Comparison of ENCODE assay signal across 8 cellular contexts in genomic region chr7:25603427-25603740, GRCh38.
DNase-seq lines count a peak whose midpoint lies in the region; ATAC-seq and TF ChIP-seq lines count a peak whose summit lies in the region.
"Not testable (repeated sequence)": the region's sequence is repeated elsewhere in the genome, so short reads cannot be mapped to it uniquely, and the experiment has no call there.

No MANE protein-coding gene starts in this region.

- H3K36me3 ChIP-seq in BLaER1; HUES64 (ENCODE audit: insufficient read depth, low read length); endodermal cell (ENCODE audit: control insufficient read depth, insufficient read depth, low read length); neuron (ENCODE audit: insufficient read depth, low read length): not testable (repeated sequence)

- CTCF ChIA-PET in activated B cell treated with CpG ODN at 0.5 μM for 24 hours (lab: Charles Lee): not testable (repeated sequence)

- H2AFZ ChIP-seq in neuron (ENCODE audit: low read depth, low read length): not testable (repeated sequence)

- not testable (repeated sequence) for H3K9me3 ChIP-seq in BLaER1; HUES64 (ENCODE audit: insufficient read depth, low read depth, low read length); endodermal cell (ENCODE audit: control insufficient read depth, low read length); neuron (ENCODE audit: low read length)

- not testable (repeated sequence) for H3K4me1 Mint-ChIP-seq in activated B cell treated with CpG ODN at 0.5 μM for 24 hours; activated naive CD8-positive, alpha-beta T cell treated with anti-CD3 and anti-CD28 coated beads for 36 hours; endodermal cell; immature natural killer cell; stimulated activated naive CD8-positive, alpha-beta T cell treated with anti-CD3 and anti-CD28 coated beads, Interleukin-15, amount 100 ng/mL, for 72 hours

- not testable (repeated sequence) for DNase-seq in activated B cell treated with CpG ODN at 0.5 μM for 24 hours; activated naive CD8-positive, alpha-beta T cell treated with anti-CD3 and anti-CD28 coated beads for 36 hours; endodermal cell; immature natural killer cell
- peak in 1 of 2 donors; percentile 16 for DNase-seq in stimulated activated naive CD8-positive, alpha-beta T cell treated with anti-CD3 and anti-CD28 coated beads, Interleukin-15, amount 100 ng/mL, for 72 hours

- WGBS in HUES64: no CpG with 5 or more reads among the region's 9 CpGs
- WGBS in endodermal cell (ENCODE audit: insufficient coverage in 1 of 2, insufficient read length in 1 of 2), 2 experiments: no CpG with 5 or more reads among the region's 9 CpGs

- not testable (repeated sequence) for H3K27ac Mint-ChIP-seq in activated B cell treated with CpG ODN at 0.5 μM for 24 hours; activated naive CD8-positive, alpha-beta T cell treated with anti-CD3 and anti-CD28 coated beads for 36 hours; immature natural killer cell; stimulated activated naive CD8-positive, alpha-beta T cell treated with anti-CD3 and anti-CD28 coated beads, Interleukin-15, amount 100 ng/mL, for 72 hours
- peak overlapping the region; percentile 94 for H3K27ac Mint-ChIP-seq in endodermal cell

- not testable (repeated sequence) for TF ChIP-seq CTCF in activated B cell treated with CpG ODN at 0.5 μM for 24 hours (IDR thresholded peaks at IDR 0.05); endodermal cell (conservative IDR thresholded peaks at IDR 0.05)

- intact Hi-C loops in activated B cell treated with CpG ODN at 0.5 μM for 24 hours (cut with micrococcal nuclease): not testable (repeated sequence)

- not testable (repeated sequence) for H3K4me2 ChIP-seq in BLaER1

- not testable (repeated sequence) for H3K9ac ChIP-seq in BLaER1; endodermal cell (ENCODE audit: extremely low read depth, low read length, poor library complexity, severe bottlenecking)
- H3K9ac ChIP-seq in HUES64 (ENCODE audit: low read depth, low read length): peak overlapping the region; percentile 76

- not testable (repeated sequence) for H3K27me3 Mint-ChIP-seq in activated B cell treated with CpG ODN at 0.5 μM for 24 hours; activated naive CD8-positive, alpha-beta T cell treated with anti-CD3 and anti-CD28 coated beads for 36 hours; endodermal cell (ENCODE audit: insufficient read depth); immature natural killer cell (ENCODE audit: low read depth in 3 of 3); stimulated activated naive CD8-positive, alpha-beta T cell treated with anti-CD3 and anti-CD28 coated beads, Interleukin-15, amount 100 ng/mL, for 72 hours

- not testable (repeated sequence) for H4K20me1 ChIP-seq in BLaER1

- ATAC-seq in activated B cell treated with CpG ODN at 0.5 μM for 24 hours (ENCODE audit: low read depth); stimulated activated naive CD8-positive, alpha-beta T cell treated with anti-CD3 and anti-CD28 coated beads, Interleukin-15, amount 100 ng/mL, for 72 hours: not testable (repeated sequence)

- not testable (repeated sequence) for H3K27me3 ChIP-seq in BLaER1; HUES64 (ENCODE audit: insufficient read depth, low read length); endodermal cell (ENCODE audit: control insufficient read depth, insufficient read depth, low read length, poor library complexity, severe bottlenecking); neuron (ENCODE audit: insufficient read depth, low read length)

- POLR2A ChIA-PET in activated B cell treated with CpG ODN at 0.5 μM for 24 hours (lab: Charles Lee): not testable (repeated sequence)

- H3K9me3 Mint-ChIP-seq in activated B cell treated with CpG ODN at 0.5 μM for 24 hours; activated naive CD8-positive, alpha-beta T cell treated with anti-CD3 and anti-CD28 coated beads for 36 hours; endodermal cell; immature natural killer cell; stimulated activated naive CD8-positive, alpha-beta T cell treated with anti-CD3 and anti-CD28 coated beads, Interleukin-15, amount 100 ng/mL, for 72 hours: not testable (repeated sequence)

- H3K4me3 ChIP-seq in BLaER1 (peak overlapping the region; percentile 63), HUES64 (ENCODE audit: low read length) (peak overlapping the region; percentile 50), neuron (ENCODE audit: low read length) (peak overlapping the region; percentile 40)
- not testable (repeated sequence) for H3K4me3 ChIP-seq in endodermal cell (ENCODE audit: low read length)

- not testable (repeated sequence) for H3K27ac ChIP-seq in BLaER1; HUES64 (ENCODE audit: low read depth, low read length); endodermal cell (ENCODE audit: low read depth, low read length)

- not testable (repeated sequence) for H3K36me3 Mint-ChIP-seq in activated B cell treated with CpG ODN at 0.5 μM for 24 hours (ENCODE audit: low read depth); activated naive CD8-positive, alpha-beta T cell treated with anti-CD3 and anti-CD28 coated beads for 36 hours; endodermal cell (ENCODE audit: low read depth); immature natural killer cell

- H3K4me1 ChIP-seq in BLaER1; HUES64 (ENCODE audit: insufficient read depth, low read length); endodermal cell (ENCODE audit: control insufficient read depth, insufficient read depth, low read length); neuron (ENCODE audit: insufficient read depth, low read length): not testable (repeated sequence)

- H3K4me3 Mint-ChIP-seq in activated B cell treated with CpG ODN at 0.5 μM for 24 hours (peak overlapping the region; percentile 73), endodermal cell (peak overlapping the region; percentile 69), immature natural killer cell (peak overlapping the region in 3 of 5 donors; percentile 9 to 52 (median 17))
- H3K4me3 Mint-ChIP-seq in activated naive CD8-positive, alpha-beta T cell treated with anti-CD3 and anti-CD28 coated beads for 36 hours: peak overlapping the region; percentile 58
- H3K4me3 Mint-ChIP-seq in stimulated activated naive CD8-positive, alpha-beta T cell treated with anti-CD3 and anti-CD28 coated beads, Interleukin-15, amount 100 ng/mL, for 72 hours: peak overlapping the region; percentile 67 to 72

Comparison
In these comparisons a context has a peak if more than half of its experiments do, and no peak if none do; other contexts are left out.
1. H3K4me3 Mint-ChIP-seq: peak in every context shown above with its lines; median percentile 73 in activated B cell treated with CpG ODN at 0.5 μM for 24 hours; 70 in stimulated activated naive CD8-positive, alpha-beta T cell treated with anti-CD3 and anti-CD28 coated beads, Interleukin-15, amount 100 ng/mL, for 72 hours; 69 in endodermal cell; 58 in activated naive CD8-positive, alpha-beta T cell treated with anti-CD3 and anti-CD28 coated beads for 36 hours; 17 in immature natural killer cell.